7 cellular contexts compared by ENCODE assay signal in genomic region chr1:228488107-228488817, GRCh38. TPM values are rescaled to one million over a fixed set of nuclear protein-coding genes. Genes with fewer than 3 reads are reported as not detected.
DNase-seq lines count a peak whose midpoint lies in the region; ATAC-seq and TF ChIP-seq lines count a peak whose summit lies in the region.

No MANE protein-coding gene starts in this region.

- H3K9me3 ChIP-seq in OCI-LY7 (ENCODE audit: low read length): no peaks in the 10 kb centered on the region
- no peaks in the 10 kb centered on the region for H3K9me3 ChIP-seq in prostate gland

- intact Hi-C loops in OCI-LY7 (cut with micrococcal nuclease; ENCODE audit: unreplicated experiment): loop anchor here (5.0 kb wide), 1 partner anchor 854 kb away; the partner anchor contains the start of gene CCSAP
- intact Hi-C loops in prostate gland (cut with DNase I): loop anchor here (10.0 kb wide), 1 partner anchor 323 kb away; the partner anchor contains the start of gene IBA57

- H3K9me2 ChIP-seq in OCI-LY7 (ENCODE audit: insufficient read depth, low read length): no peaks in the 10 kb centered on the region

- TF ChIP-seq POLR2A in prostate gland (IDR thresholded peaks at IDR 0.05): no peak

- no peak overlapping the region for H2AFZ ChIP-seq in OCI-LY7 (ENCODE audit: low read length)

- H3K27me3 ChIP-seq in prostate gland (replicated peaks; ENCODE audit: insufficient read depth): no peaks in the 10 kb centered on the region

- no peaks in the 10 kb centered on the region for H4K20me1 ChIP-seq in OCI-LY7 (ENCODE audit: insufficient read depth, low read length)

- TF ChIP-seq CTCF in OCI-LY7 (conservative IDR thresholded peaks at IDR 0.05; ENCODE audit: low read length) (no peak), prostate gland (IDR thresholded peaks at IDR 0.05) (no peak)

- H3K4me2 ChIP-seq in OCI-LY7 (ENCODE audit: low read length): peak overlapping the region; percentile 100

- peak overlapping the region; percentile 97 for H3K4me3 ChIP-seq in OCI-LY7 (ENCODE audit: low read depth, low read length, poor library complexity, severe bottlenecking)
- peak overlapping the region; percentile 89 to 95 for H3K4me3 ChIP-seq in prostate gland

- CTCF ChIA-PET in OCI-LY7 (lab: Charles Lee; ENCODE audit: unreplicated experiment): interaction anchor here (0.6 kb wide), 2 partner anchors 13 to 411 kb away, joined by 3 to 33 read pairs; no protein-coding TSS in a partner anchor

- POLR2A ChIA-PET in OCI-LY7 (lab: Charles Lee): interaction anchor here (0.7 to 3.7 kb wide), 5 partner anchors 10 to 30 kb away, joined by 3 to 74 read pairs (median 24); a partner anchor contains a TSS

- no TSS peak for BruUV-seq in OCI-LY7 (replicated peaks; lab: Mats Ljungman, UMichigan)

- ATAC-seq in GM19351 (IDR thresholded peaks at IDR 0.05; ENCODE audit: unreplicated experiment) (peak; percentile 9), HG02938 (IDR thresholded peaks at IDR 0.05; ENCODE audit: unreplicated experiment) (no peak), HG03025 (IDR thresholded peaks at IDR 0.05; ENCODE audit: low FRiP score, unreplicated experiment) (no peak)

- peaks cover 41% of the 10 kb centered on the region for H3K4me1 ChIP-seq in OCI-LY7 (ENCODE audit: insufficient read depth, low read length, poor library complexity, severe bottlenecking)
- peaks cover 7% of the 10 kb centered on the region for H3K4me1 ChIP-seq in prostate gland (replicated peaks)

- WGBS in prostate gland: 21% methylated on average over 18 of the region's 18 CpGs

- peaks cover 51% of the 10 kb centered on the region; the same call in 1 of the 2 replicates for H3K79me2 ChIP-seq in OCI-LY7 (ENCODE audit: insufficient read depth, low read depth, low read length)

- DNase-seq in OCI-LY7 (ENCODE audit: low spot score) (peak; percentile 76), epithelial cell of prostate (ENCODE audit: low read depth, low spot score) (no peak), prostate gland (ENCODE audit: low spot score) (no peak), NCI-H526 (lab: John Stamatoyannopoulos, UW) (no peak)

- H3K27ac ChIP-seq in OCI-LY7 (ENCODE audit: low read depth, low read length, poor library complexity, severe bottlenecking) (peak overlapping the region; percentile 92), epithelial cell of prostate (peak overlapping the region; percentile 93), prostate gland (peak overlapping the region; percentile 96 to 98)

- H3K36me3 ChIP-seq in OCI-LY7 (ENCODE audit: insufficient read depth, low read length) (peaks cover 52% of the 10 kb centered on the region), prostate gland (peaks cover under 1 to 3% of the 10 kb centered on the region in 2 donors)

RNA-seq across cellular contexts. Expression of gene RNF187, which starts 1.1 kb away (rescaled TPM):
- total RNA-seq in OCI-LY7 (2014; rRNA removed; shearing (Covaris generic)): 257 and 351 TPM in 2 replicates
- total RNA-seq in OCI-LY7 (2022) (478 and 484 TPM in 2 replicates), prostate gland (100 to 1,000 TPM in 1 of 2 donors, 10 to 100 TPM in 1; 83.7 to 130 TPM)
